In the genomic region with DNA sequence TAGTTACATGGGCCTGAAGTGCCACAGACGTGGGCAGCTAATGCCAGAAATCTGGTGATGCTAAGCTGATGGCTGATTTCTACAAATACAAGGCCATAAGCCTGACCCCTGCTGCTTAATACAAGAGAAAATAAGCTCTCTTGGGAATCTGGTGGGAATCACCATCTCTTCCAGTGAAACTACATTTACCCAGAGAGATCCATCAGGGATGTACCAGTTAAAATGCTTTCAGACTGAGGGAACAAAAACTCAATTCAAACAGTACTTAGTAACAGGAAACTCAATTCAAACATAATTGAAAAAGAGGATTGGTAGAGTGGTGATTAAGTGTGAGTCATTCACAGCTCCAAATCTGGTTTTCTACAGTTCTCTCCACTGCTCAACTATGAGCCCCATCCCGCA, we compare ENCODE assay signal across 9 cellular contexts. TPM values are rescaled to one million over a fixed set of nuclear protein-coding genes. Genes with fewer than 3 reads are reported as not detected.
A peak's percentile ranks its signal among the peaks of the same experiment; 100 is the strongest.
DNase-seq lines count a peak whose midpoint lies in the region; ATAC-seq and TF ChIP-seq lines count a peak whose summit lies in the region.
"Had no signal": no experiment of that assay in that cellular context is flagged by ENCODE, and none has a peak within 500 bp of the region (broad histone marks: within the 10 kb centered on the region; RNA-seq: fewer than 3 reads in every experiment).

No MANE protein-coding gene starts in this region.

- TF ChIP-seq CTCF in PC-3 (conservative IDR thresholded peaks at IDR 0.05; ENCODE audit: low read depth, low read length) (no peak), endothelial cell (IDR thresholded peaks at IDR 0.05; ENCODE audit: unreplicated experiment) (no peak), gastrocnemius medialis (IDR thresholded peaks at IDR 0.05 in 4 of 5, conservative IDR thresholded peaks at IDR 0.05 in 1 of 5) (no peak)

- no peaks in the 10 kb centered on the region for H3K9me3 Mint-ChIP-seq in endothelial cell (ENCODE audit: unreplicated experiment)

- CTCF ChIA-PET in PC-3 (lab: Charles Lee), result interaction anchor here (1.8 kb wide), 1 partner anchor 41 kb away, joined by 5 read pairs; no protein-coding TSS in a partner anchor

- peaks cover 28% of the 10 kb centered on the region for H3K4me1 ChIP-seq in GM23248 (ENCODE audit: insufficient read depth)
- peaks cover 9% of the 10 kb centered on the region for H3K4me1 ChIP-seq in PC-3 (ENCODE audit: insufficient read depth, low read length)
- peaks cover 17 to 26% of the 10 kb centered on the region in 2 donors for H3K4me1 ChIP-seq in gastrocnemius medialis

- in situ Hi-C loops in GM23248 (cut with MboI) (no loop called here), gastrocnemius medialis (cut with MboI; ENCODE audit: low sequenced_read_pairs in 4 of 4) (loop anchor here in 1 of 4 donors (25.0 kb wide), 1 partner anchor 310 kb away; a partner anchor contains a TSS)

- DNase-seq in GM23248 (peak; percentile 83), PC-3 (peak; percentile 37), endothelial cell (ENCODE audit: low spot score) (no peak), gastrocnemius medialis (no peak), DMS79 treated with DMSO at 0.1 percent for 48 hours (lab: John Stamatoyannopoulos, UW) (no peak), erythroblast (lab: John Stamatoyannopoulos, UW) (no peak), cerebellar cortex (ENCODE audit: low spot score) (no peak)

- 17 to 28% methylated on average over 2 of the region's 2 CpGs for WGBS in GM23248 (ENCODE audit: low coverage in 1 of 2, low lambda C conversion rate in 2 of 2, missing lambda C conversion rate in 2 of 2), 2 experiments

- H3K79me2 ChIP-seq in GM23248 (ENCODE audit: insufficient read depth) (peaks cover 24% of the 10 kb centered on the region), PC-3 (ENCODE audit: low read length) (no peaks in the 10 kb centered on the region)

- peak overlapping the region; percentile 93 for H3K4me2 ChIP-seq in GM23248 (ENCODE audit: unreplicated experiment)
- no peak overlapping the region for H3K4me2 ChIP-seq in PC-3 (ENCODE audit: low read length)

- intact Hi-C loops in PC-3 (cut with micrococcal nuclease) (no loop called here), gastrocnemius medialis (cut with DNase I; ENCODE audit: low total_unique reads) (loop anchor here (5.0 to 10.0 kb wide), 2 partner anchors 295 to 637 kb away; a partner anchor contains a TSS)

- H3K9me3 ChIP-seq in GM23248 (ENCODE audit: low read depth) (no peaks in the 10 kb centered on the region), PC-3 (ENCODE audit: low read length) (no peaks in the 10 kb centered on the region), gastrocnemius medialis (no peaks in the 10 kb centered on the region)

- H3K4me3 Mint-ChIP-seq in endothelial cell (ENCODE audit: unreplicated experiment), result no peak overlapping the region

- H3K4me3 ChIP-seq in GM23248, result peak overlapping the region; percentile 89
- no peak overlapping the region for H3K4me3 ChIP-seq in PC-3 (ENCODE audit: low read length)
- H3K4me3 ChIP-seq in gastrocnemius medialis, result no peak overlapping the region

- H3K9me2 ChIP-seq in GM23248 (ENCODE audit: insufficient read depth) (no peaks in the 10 kb centered on the region), PC-3 (replicated peaks; ENCODE audit: low read length) (no peaks in the 10 kb centered on the region)

- peaks cover 9% of the 10 kb centered on the region for H3K27me3 Mint-ChIP-seq in endothelial cell (ENCODE audit: unreplicated experiment)

- H3K27ac Mint-ChIP-seq in endothelial cell (ENCODE audit: unreplicated experiment), result peak overlapping the region; percentile 92

- peaks cover 5% of the 10 kb centered on the region for H3K36me3 Mint-ChIP-seq in endothelial cell (ENCODE audit: low read depth, unreplicated experiment)

- H3K9ac ChIP-seq in GM23248, result peak overlapping the region; percentile 100
- no peak overlapping the region for H3K9ac ChIP-seq in PC-3 (ENCODE audit: low read length)

- H3F3A ChIP-seq in GM23248 (ENCODE audit: insufficient read depth) (peaks cover 32% of the 10 kb centered on the region), PC-3 (ENCODE audit: low read length, unreplicated experiment) (no peaks in the 10 kb centered on the region)

- TF ChIP-seq POLR2A in gastrocnemius medialis (IDR thresholded peaks at IDR 0.05) (no peak), erythroblast (IDR thresholded peaks at IDR 0.05; ENCODE audit: low read length) (no peak)

- peak overlapping the region; percentile 100 for H3K27ac ChIP-seq in GM23248
- H3K27ac ChIP-seq in PC-3 (ENCODE audit: low read length), result peak overlapping the region; percentile 36; the same call in 1 of the 2 replicates
- peak overlapping the region; percentile 89 to 96 (median 94) for H3K27ac ChIP-seq in gastrocnemius medialis
- H3K27ac ChIP-seq: VCaP had no signal

- H4K20me1 ChIP-seq in GM23248 (ENCODE audit: insufficient read depth) (no peaks in the 10 kb centered on the region), PC-3 (ENCODE audit: low read length) (no peaks in the 10 kb centered on the region)

- ATAC-seq in PC-3 (peak; percentile 79), gastrocnemius medialis (no peak), GM18907 (IDR thresholded peaks at IDR 0.05; ENCODE audit: unreplicated experiment) (no peak)

- H3K36me3 ChIP-seq in GM23248 (ENCODE audit: low read depth), result no peaks in the 10 kb centered on the region
- H3K36me3 ChIP-seq in PC-3 (ENCODE audit: low read depth, low read length), result no peaks in the 10 kb centered on the region
- no peaks in the 10 kb centered on the region for H3K36me3 ChIP-seq in gastrocnemius medialis

- no TSS peak for BruUV-seq in PC-3 (replicated peaks; lab: Mats Ljungman, UMichigan)

- POLR2A ChIA-PET in PC-3 (lab: Charles Lee; ENCODE audit: unreplicated experiment), result no interaction called here

- H2AFZ ChIP-seq in GM23248 (peak overlapping the region; percentile 78), PC-3 (ENCODE audit: low read length) (no peak overlapping the region)

- H3K4me1 Mint-ChIP-seq in endothelial cell (ENCODE audit: unreplicated experiment), result peaks cover 61% of the 10 kb centered on the region

- H3K27me3 ChIP-seq in GM23248 (replicated peaks; ENCODE audit: insufficient read depth), result no peaks in the 10 kb centered on the region
- H3K27me3 ChIP-seq in PC-3 (ENCODE audit: low read length), result peaks cover 22% of the 10 kb centered on the region; the same call in 1 of the 2 replicates
- H3K27me3 ChIP-seq in gastrocnemius medialis, result no peaks in the 10 kb centered on the region

RNA-seq across cellular contexts. Expression of a gene that starts 1.7 kb away (rescaled TPM):
- 392 and 456 TPM in 2 replicates for total RNA-seq in GM23248 (2014; rRNA removed; shearing (Covaris generic))
- polyA plus RNA-seq in GM23248 (2016; fragmentation: Nextera tagmentation; extraction: Ambion mirVana), result 290 and 301 TPM in 2 replicates
- total RNA-seq in PC-3 (2014; rRNA removed), result not detected in 2 replicates
- 91.0 TPM for total RNA-seq in endothelial cell (ENCODE audit: unreplicated experiment)
- 10 to 100 TPM; 12.9 to 53.6 (median 34.1) TPM for total RNA-seq in gastrocnemius medialis

Comparison
In these comparisons a context has a peak if more than half of its experiments do, and no peak if none do; other contexts are left out.
1. DNase-seq: peak in GM23248 (single experiment) and PC-3 (single experiment); none in endothelial cell (single experiment), gastrocnemius medialis (0 of 2), DMS79 treated with DMSO at 0.1 percent for 48 hours (single experiment), erythroblast (0 of 2) and cerebellar cortex (single experiment).
2. H3K27ac ChIP-seq: peak in every context shown above with its lines; median percentile 100 in GM23248; 94 in gastrocnemius medialis; 36 in PC-3.
3. RNA of a gene that starts 1.7 kb away (total RNA-seq): 392 to 456 TPM in GM23248, 91.0 TPM in endothelial cell (single experiment) and 12.9 to 53.6 TPM in gastrocnemius medialis; not detected in PC-3; every median in the first group is over 10 times any median in the second.